Comparison of ENCODE assay signal across 25 cellular contexts in genomic region chr1:91766883-91767282, GRCh38.
DNase-seq lines count a peak whose midpoint lies in the region; ATAC-seq and TF ChIP-seq lines count a peak whose summit lies in the region.
"Had no signal": no experiment of that assay in that cellular context is flagged by ENCODE, and none has a peak within 500 bp of the region (broad histone marks: within the 10 kb centered on the region; RNA-seq: fewer than 3 reads in every experiment).

No MANE protein-coding gene starts in this region.

- H3K9me3 Mint-ChIP-seq in natural killer cell (no peaks in the 10 kb centered on the region), progenitor cell of endocrine pancreas (ENCODE audit: low read depth) (peaks cover 3% of the 10 kb centered on the region)
- H3K9me3 Mint-ChIP-seq in natural killer cell treated with Interleukin-12 subunit alpha and Interleukin-12 subunit beta and Interleukin-15 and Interleukin-18, amount 100 ng/mL, for 72 hours: no peaks in the 10 kb centered on the region
- H3K9me3 Mint-ChIP-seq: CD4-positive, alpha-beta T cell; CD8-positive, alpha-beta memory T cell; GM23338; HFFc6 had no signal

- intact Hi-C loops in natural killer cell (cut with micrococcal nuclease) (loop anchor here (5.0 kb wide), 1 partner anchor 40 kb away; no protein-coding TSS in a partner anchor), esophagus squamous epithelium (cut with DNase I) (no loop called here)

- no peaks in the 10 kb centered on the region for H3K36me3 ChIP-seq in esophagus squamous epithelium
- H3K36me3 ChIP-seq: BE2C, HAP-1 had no signal

- H3K27ac Mint-ChIP-seq in natural killer cell (peak overlapping the region; percentile 82 to 87), progenitor cell of endocrine pancreas (peak overlapping the region; percentile 85)
- H3K27ac Mint-ChIP-seq in natural killer cell treated with Interleukin-12 subunit alpha and Interleukin-12 subunit beta and Interleukin-15 and Interleukin-18, amount 100 ng/mL, for 72 hours: peak overlapping the region in 1 of 2 donors; percentile 88
- H3K27ac Mint-ChIP-seq: CD14-positive monocyte; CD4-positive, alpha-beta T cell; GM23338; HFFc6 had no signal

- no peak for TF ChIP-seq POLR2A in esophagus squamous epithelium (IDR thresholded peaks at IDR 0.05)

- no peaks in the 10 kb centered on the region for H3K9me3 ChIP-seq in esophagus squamous epithelium
- H3K9me3 ChIP-seq: A549, BE2C, HAP-1 had no signal

- peaks cover 10 to 58% (median 10%) of the 10 kb centered on the region in 3 donors for H3K4me1 ChIP-seq in esophagus squamous epithelium

- H3K27me3 ChIP-seq in esophagus squamous epithelium: no peaks in the 10 kb centered on the region
- H3K27me3 ChIP-seq: BE2C; BLaER1 treated with 17β-estradiol and CSF1 and Interleukin-3, amounts not matched to agents 10 nM and 100 nM had no signal

- DNase-seq in natural killer cell: no peak
- DNase-seq in natural killer cell treated with Interleukin-12 subunit alpha and Interleukin-12 subunit beta and Interleukin-15 and Interleukin-18, amount 100 ng/mL, for 72 hours (ENCODE audit: low spot score): no peak
- DNase-seq in SK-MEL-5 (ENCODE audit: low read depth, low spot score): peak; percentile 80
- no peak for DNase-seq in progenitor cell of endocrine pancreas (ENCODE audit: low spot score, unreplicated experiment)
- no peak for DNase-seq in coronary artery (ENCODE audit: low spot score)
- DNase-seq in esophagus squamous epithelium (lab: John Stamatoyannopoulos, UW): no peak
- DNase-seq: 8988T; ACHN; AML-193; BE2C; CD4-positive, alpha-beta T cell; CD8-positive, alpha-beta memory T cell; COR-L47; DMS153; DMS79; EL; GDM1; HFFc6 had no signal

- H3K4me1 Mint-ChIP-seq in natural killer cell: peaks cover 72 to 88% of the 10 kb centered on the region in 2 donors
- peaks cover 59 to 71% of the 10 kb centered on the region in 2 donors for H3K4me1 Mint-ChIP-seq in natural killer cell treated with Interleukin-12 subunit alpha and Interleukin-12 subunit beta and Interleukin-15 and Interleukin-18, amount 100 ng/mL, for 72 hours (ENCODE audit: low read depth in 2 of 2)
- H3K4me1 Mint-ChIP-seq in progenitor cell of endocrine pancreas (ENCODE audit: low read depth): peaks cover 38% of the 10 kb centered on the region
- H3K4me1 Mint-ChIP-seq: CD14-positive monocyte had no signal

- ATAC-seq in natural killer cell: no peak
- no peak for ATAC-seq in natural killer cell treated with Interleukin-12 subunit alpha and Interleukin-12 subunit beta and Interleukin-15 and Interleukin-18, amount 100 ng/mL, for 72 hours
- no peak for ATAC-seq in GM19023 (IDR thresholded peaks at IDR 0.05; ENCODE audit: unreplicated experiment)
- ATAC-seq: A549, GM12878, GM23338 had no signal

- TF ChIP-seq CTCF in natural killer cell (IDR thresholded peaks at IDR 0.05): no peak
- no peak for TF ChIP-seq CTCF in progenitor cell of endocrine pancreas (IDR thresholded peaks at IDR 0.05; ENCODE audit: unreplicated experiment)
- TF ChIP-seq CTCF in coronary artery (IDR thresholded peaks at IDR 0.05): no peak
- TF ChIP-seq CTCF in esophagus squamous epithelium (IDR thresholded peaks at IDR 0.05): no peak

- H3K4me3 Mint-ChIP-seq in natural killer cell: no peak overlapping the region
- no peak overlapping the region for H3K4me3 Mint-ChIP-seq in natural killer cell treated with Interleukin-12 subunit alpha and Interleukin-12 subunit beta and Interleukin-15 and Interleukin-18, amount 100 ng/mL, for 72 hours
- peak overlapping the region; percentile 27 for H3K4me3 Mint-ChIP-seq in progenitor cell of endocrine pancreas (ENCODE audit: low read depth)
- H3K4me3 Mint-ChIP-seq: CD14-positive monocyte; CD4-positive, alpha-beta T cell; CD8-positive, alpha-beta memory T cell; GM23338; HFFc6 had no signal

- 96% methylated on average over 5 of the region's 5 CpGs; no CpG with 5 or more reads in 1 of the 2 donors for WGBS in esophagus squamous epithelium, 2 donors

- no peak overlapping the region for H3K4me3 ChIP-seq in coronary artery
- no peak overlapping the region for H3K4me3 ChIP-seq in esophagus squamous epithelium
- H3K4me3 ChIP-seq: A549; BLaER1 treated with 17β-estradiol and CSF1 and Interleukin-3, amounts not matched to agents 10 nM and 100 nM; GM12878; GM23338; HAP-1 had no signal

- H3K27ac ChIP-seq in coronary artery (no peak overlapping the region), esophagus squamous epithelium (no peak overlapping the region)
- H3K27ac ChIP-seq: A549; BLaER1 treated with 17β-estradiol and CSF1 and Interleukin-3, amounts not matched to agents 10 nM and 100 nM had no signal

- H3K27me3 Mint-ChIP-seq in natural killer cell (ENCODE audit: low read depth in 2 of 2) (no peaks in the 10 kb centered on the region), progenitor cell of endocrine pancreas (no peaks in the 10 kb centered on the region)
- H3K27me3 Mint-ChIP-seq in natural killer cell treated with Interleukin-12 subunit alpha and Interleukin-12 subunit beta and Interleukin-15 and Interleukin-18, amount 100 ng/mL, for 72 hours: no peaks in the 10 kb centered on the region
- H3K27me3 Mint-ChIP-seq: CD4-positive, alpha-beta T cell; CD8-positive, alpha-beta memory T cell had no signal

- H3K36me3 Mint-ChIP-seq in natural killer cell (peaks cover 24% of the 10 kb centered on the region), progenitor cell of endocrine pancreas (ENCODE audit: insufficient read depth) (peaks cover 2% of the 10 kb centered on the region)
- H3K36me3 Mint-ChIP-seq in natural killer cell treated with Interleukin-12 subunit alpha and Interleukin-12 subunit beta and Interleukin-15 and Interleukin-18, amount 100 ng/mL, for 72 hours: peaks cover 31% of the 10 kb centered on the region
- H3K36me3 Mint-ChIP-seq: CD14-positive monocyte had no signal

- in situ Hi-C loops in SK-MEL-5 (cut with HindIII; ENCODE audit: low pct_unique_long_range_greater_than_20kb, low sequenced_read_pairs): no loop called here
